In genomic region chr16:57266531-57267268, GRCh38 we compare ENCODE assay signal across 8 cellular contexts. TPM values are rescaled to one million over a fixed set of nuclear protein-coding genes. Genes with fewer than 3 reads are reported as not detected.
DNase-seq lines count a peak whose midpoint lies in the region; ATAC-seq and TF ChIP-seq lines count a peak whose summit lies in the region.

No MANE protein-coding gene starts in this region.

- H3K4me1 Mint-ChIP-seq in nephron progenitor cell, result peaks cover 22% of the 10 kb centered on the region

- TF ChIP-seq POLR2A in NB4 (IDR thresholded peaks at IDR 0.05; ENCODE audit: extremely low read depth, insufficient read length) (no peak), ovary (IDR thresholded peaks at IDR 0.05) (no peak)

- H3K27ac Mint-ChIP-seq in nephron progenitor cell, result no peak overlapping the region

- peaks cover 15% of the 10 kb centered on the region for H3K27me3 Mint-ChIP-seq in nephron progenitor cell (ENCODE audit: low read depth, poor library complexity)

- H3K4me3 Mint-ChIP-seq in nephron progenitor cell, result no peak overlapping the region

- TF ChIP-seq EP300 in ovary (IDR thresholded peaks at IDR 0.05), result no peak

- intact Hi-C loops in ovary (cut with DNase I), result no loop called here

- no peaks in the 10 kb centered on the region for H3K9me3 ChIP-seq in ovary

- no peaks in the 10 kb centered on the region for H3K4me1 ChIP-seq in ovary (ENCODE audit: insufficient read depth)

- H3K27ac ChIP-seq in ovary, result no peak overlapping the region

- TF ChIP-seq CTCF in NB4 (IDR thresholded peaks at IDR 0.05; ENCODE audit: low read depth, low read length), result no peak
- TF ChIP-seq CTCF in nephron progenitor cell (IDR thresholded peaks at IDR 0.05), result no peak
- TF ChIP-seq CTCF in ovary (IDR thresholded peaks at IDR 0.05), result no peak

- ATAC-seq in esophagus mucosa (peak; percentile 24), HG03175 (IDR thresholded peaks at IDR 0.05; ENCODE audit: unreplicated experiment) (no peak)

- WGBS in ovary, 3 donors, result 20 to 32% (median 26%) methylated on average over 6 of the region's 6 CpGs

- H3K9me3 Mint-ChIP-seq in nephron progenitor cell, result no peaks in the 10 kb centered on the region

- H3K27me3 ChIP-seq in ovary, result no peaks in the 10 kb centered on the region

- H3K36me3 Mint-ChIP-seq in nephron progenitor cell (ENCODE audit: low read depth), result no peaks in the 10 kb centered on the region

- no peaks in the 10 kb centered on the region for H3K36me3 ChIP-seq in ovary

- peak; percentile 64 for DNase-seq in NB4 (ENCODE audit: low read depth)
- DNase-seq in activated CD4-positive, alpha-beta T cell treated with anti-CD3 and anti-CD28 coated beads, Interleukin-2, amount 50 U/mL, for 48 hours, result peak; percentile 37 to 43
- peak; percentile 32 to 93 (median 70) for DNase-seq in stimulated activated naive CD4-positive, alpha-beta T cell (lab: John Stamatoyannopoulos, UW)
- DNase-seq in nephron progenitor cell, result no peak
- DNase-seq in CD1c-positive myeloid dendritic cell (ENCODE audit: extremely low spot score), result no peak
- DNase-seq in ovary, result no peak

- H3K4me3 ChIP-seq in NB4 (ENCODE audit: low read depth, low read length) (no peak overlapping the region), ovary (no peak overlapping the region)

RNA-seq across cellular contexts. Expression of gene PLLP, which starts 17.8 kb away (rescaled TPM):
- total RNA-seq in esophagus mucosa (9.3 TPM), ovary (10 to 100 TPM in 1 of 7 donors, 1 to 10 TPM in 5, under 1 TPM in 1; 0.94 to 54.2 (median 4.0) TPM)
- polyA plus RNA-seq in ovary, result 1 to 10 TPM; 3.4 to 5.9 TPM

RNA-seq across cellular contexts. Expression of gene ARL2BP, which starts 21.6 kb away (rescaled TPM):
- total RNA-seq in esophagus mucosa (43.4 TPM), ovary (10 to 100 TPM; 50.0 to 74.3 (median 57.7) TPM)
- polyA plus RNA-seq in ovary, result 10 to 100 TPM; 45.3 to 88.0 TPM

Comparison
In these comparisons a context has a peak if more than half of its experiments do, and no peak if none do; other contexts are left out.
1. DNase-seq: peak in NB4 (single experiment), activated CD4-positive, alpha-beta T cell treated with anti-CD3 and anti-CD28 coated beads, Interleukin-2, amount 50 U/mL, for 48 hours (2 of 2) and stimulated activated naive CD4-positive, alpha-beta T cell (6 of 6); none in nephron progenitor cell (single experiment), CD1c-positive myeloid dendritic cell (single experiment) and ovary (0 of 5).